1 cellular context compared by ENCODE assay signal in genomic region chr19:48319647-48320537, GRCh38.
A peak's percentile ranks its signal among the peaks of the same experiment; 100 is the strongest.
TF ChIP-seq lines count a peak whose summit lies in the region.

No MANE protein-coding gene starts in this region.

TF ChIP-seq in K562, 482 proteins besides CTCF, POLR2A, EP300 and RAD21 (continued from another document and continues in another):
- TF ChIP-seq RUNX1 (IDR thresholded peaks at IDR 0.05; ENCODE audit: low read depth), result no peak
- peak; percentile 23; the same call in 1 of the 2 replicates for TF ChIP-seq PKNOX1 (IDR thresholded peaks at IDR 0.05)
- TF ChIP-seq HBP1 (CRISPR knock-in tag; IDR thresholded peaks at IDR 0.05), result no peak
- TF ChIP-seq MTA3 (IDR thresholded peaks at IDR 0.05; ENCODE audit: borderline replicate concordance), result 0 out of 2 replicates have a peak, but pooled peaks have one; percentile 31
- no peak for TF ChIP-seq ZNF398 (CRISPR knock-in tag; IDR thresholded peaks at IDR 0.05)
- TF ChIP-seq SPI1 (IDR thresholded peaks at IDR 0.05; ENCODE audit: borderline replicate concordance, low read depth, low read length), result no peak
- TF ChIP-seq TAF9B (IDR thresholded peaks at IDR 0.05; ENCODE audit: partially characterized antibody), result no peak
- no peak for TF ChIP-seq ETS2 (tag; IDR thresholded peaks at IDR 0.05; ENCODE audit: borderline replicate concordance, poor library complexity, severe bottlenecking)
- TF ChIP-seq CHD7 (IDR thresholded peaks at IDR 0.05; ENCODE audit: low read depth, low read length), result no peak
- TF ChIP-seq CC2D1A (IDR thresholded peaks at IDR 0.05), result peak; percentile 82
- 0 out of 2 replicates have a peak, but pooled peaks have one; percentile 12 for TF ChIP-seq SMARCA4 (IDR thresholded peaks at IDR 0.05)
- TF ChIP-seq ZNF263 (CRISPR knock-in tag; IDR thresholded peaks at IDR 0.05; ENCODE audit: borderline replicate concordance), result peak; percentile 60; the same call in 1 of the 2 replicates
- 0 out of 2 replicates have a peak, but pooled peaks have one; percentile 16 for TF ChIP-seq L3MBTL2 (IDR thresholded peaks at IDR 0.05)
- TF ChIP-seq ERF (CRISPR knock-in tag; IDR thresholded peaks at IDR 0.05), result 0 out of 2 replicates have a peak, but pooled peaks have one; percentile 7
- no peak for TF ChIP-seq FOXO4 (CRISPR knock-in tag; IDR thresholded peaks at IDR 0.05)
- no peak for TF ChIP-seq ZNF445 (CRISPR knock-in tag; IDR thresholded peaks at IDR 0.05; ENCODE audit: low read depth)
- no peak for TF ChIP-seq PRPF4 (IDR thresholded peaks at IDR 0.05; ENCODE audit: insufficient read depth, low read depth, low read length, poor library complexity, severe bottlenecking)
- peak in 1 of 2 experiments; percentile 46; a peak in 1 of 4 replicates for TF ChIP-seq NRF1 (conservative IDR thresholded peaks at IDR 0.05 in 1 of 2, IDR thresholded peaks at IDR 0.05 in 1 of 2)
- TF ChIP-seq NBN (IDR thresholded peaks at IDR 0.05; ENCODE audit: low read depth), result peak; percentile 24; the same call in 1 of the 2 replicates
- TF ChIP-seq MNT (conservative IDR thresholded peaks at IDR 0.05), result peak; percentile 40 to 43; a peak in 2 of 4 replicates
- TF ChIP-seq RCOR1 (IDR thresholded peaks at IDR 0.05; ENCODE audit: borderline replicate concordance in 1 of 2, low read depth in 2 of 2, low read length in 2 of 2), result peak in 1 of 2 experiments; percentile 42; a peak in 2 of 4 replicates
- no peak for TF ChIP-seq PRMT5 (CRISPR knock-in tag; IDR thresholded peaks at IDR 0.05)
- TF ChIP-seq MAZ (CRISPR knock-in tag; conservative IDR thresholded peaks at IDR 0.05 in 1 of 2, IDR thresholded peaks at IDR 0.05 in 1 of 2), result peak; percentile 65 to 95; a peak in 3 of 4 replicates
- TF ChIP-seq RB1 (IDR thresholded peaks at IDR 0.05; ENCODE audit: low read depth), result peak; percentile 19; the same call in 1 of the 2 replicates
- no peak for TF ChIP-seq HDAC8 (tag; IDR thresholded peaks at IDR 0.05)
- no peak for TF ChIP-seq TRIM24 (IDR thresholded peaks at IDR 0.05)
- no peak for TF ChIP-seq STAT5B (CRISPR knock-in tag; IDR thresholded peaks at IDR 0.05)
- peak; percentile 38; the same call in 1 of the 2 replicates for TF ChIP-seq ZBTB7A (IDR thresholded peaks at IDR 0.05; ENCODE audit: borderline replicate concordance, control insufficient read depth, low read depth, low read length)
- TF ChIP-seq CREM (IDR thresholded peaks at IDR 0.05; ENCODE audit: low read depth), result 0 out of 2 replicates have a peak, but pooled peaks have one; percentile 54
- peak; percentile 89 for TF ChIP-seq DEAF1 (CRISPR knock-in tag; IDR thresholded peaks at IDR 0.05)
- no peak for TF ChIP-seq ZBTB2 (IDR thresholded peaks at IDR 0.05)
- no peak for TF ChIP-seq PHB2 (IDR thresholded peaks at IDR 0.05; ENCODE audit: low read depth)
- TF ChIP-seq SRF (CRISPR knock-in tag; IDR thresholded peaks at IDR 0.05), result 0 out of 4 replicates have a peak, but pooled peaks of 1 of the 2 experiments have one; percentile 4
- TF ChIP-seq RNF2 (IDR thresholded peaks at IDR 0.05), result no peak
- no peak for TF ChIP-seq BMI1 (IDR thresholded peaks at IDR 0.05; ENCODE audit: low read length)
